ENCODE assay signal across 16 cellular contexts in the genomic region with DNA sequence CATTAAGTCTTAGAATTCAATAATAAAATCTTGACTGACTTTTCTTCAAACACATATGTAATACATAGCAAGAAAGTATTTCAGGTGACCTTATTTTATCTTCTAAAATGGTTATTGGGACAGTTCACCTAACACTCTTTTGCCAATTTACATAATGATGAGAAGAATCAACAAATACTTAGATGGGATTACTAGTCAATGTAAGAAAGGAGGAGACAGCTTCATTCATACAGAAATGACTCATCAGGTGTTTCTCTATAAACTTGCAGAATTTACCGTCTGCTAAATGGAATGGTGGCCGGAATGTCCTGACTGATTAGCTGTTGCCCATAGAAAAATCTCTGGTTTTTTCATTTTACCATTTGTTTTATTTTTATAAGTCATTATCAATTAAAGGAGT.
DNase-seq lines count a peak whose midpoint lies in the region; FAIRE-seq and TF ChIP-seq lines count a peak whose summit lies in the region.
"Had no signal": no experiment of that assay in that cellular context is flagged by ENCODE, and none has a peak within 500 bp of the region (broad histone marks: within the 10 kb centered on the region; RNA-seq: fewer than 3 reads in every experiment).

No MANE protein-coding gene starts in this region.

- peaks cover 51% of the 10 kb centered on the region for H3K4me1 ChIP-seq in HUES48 (ENCODE audit: control insufficient read depth, insufficient read depth, low read length)
- peaks cover 24% of the 10 kb centered on the region for H3K4me1 ChIP-seq in iPS-20b (ENCODE audit: insufficient read depth, low read length)

- DNase-seq in DMS53 treated with DMSO at 0.1 percent for 48 hours (lab: John Stamatoyannopoulos, UW; ENCODE audit: unreplicated experiment) (peak; percentile 23), astrocyte of the hippocampus (ENCODE audit: low read depth, low spot score) (peak; percentile 9), NCI-H2196 treated with DMSO at 0.1 percent for 48 hours (lab: John Stamatoyannopoulos, UW; ENCODE audit: unreplicated experiment) (no peak), H54 (ENCODE audit: insufficient read length, low spot score) (no peak), foreskin melanocyte (no peak), COLO668 (lab: John Stamatoyannopoulos, UW; ENCODE audit: unreplicated experiment) (no peak)
- DNase-seq: CD8-positive, alpha-beta T cell; NCI-H1436 treated with DMSO at 0.1 percent for 48 hours; NCI-H2029 treated with DMSO at 0.1 percent for 48 hours; NCI-H2171 treated with DMSO at 0.1 percent for 48 hours; NCI-H748 treated with DMSO at 0.1 percent for 48 hours; SW 1271 had no signal

- H3K36me3 ChIP-seq in HUES48 (ENCODE audit: control insufficient read depth, insufficient read depth, low read length) (no peaks in the 10 kb centered on the region), iPS-20b (ENCODE audit: insufficient read depth, low read depth, low read length) (no peaks in the 10 kb centered on the region)
- H3K36me3 ChIP-seq: BLaER1 had no signal

- no peaks in the 10 kb centered on the region for H3K9me3 ChIP-seq in HUES48 (ENCODE audit: control insufficient read depth, insufficient read depth, low read length)
- H3K9me3 ChIP-seq in iPS-20b (ENCODE audit: insufficient read depth, low read depth, low read length) = no peaks in the 10 kb centered on the region
- H3K9me3 ChIP-seq: BLaER1 had no signal

- TF ChIP-seq POLR2A in H54 (IDR thresholded peaks at IDR 0.05; ENCODE audit: low read depth, low read length) = no peak

- FAIRE-seq in H54 (lab: Jason Lieb, UNC) = no peak
- FAIRE-seq: GM19239 had no signal

- H3K9ac ChIP-seq in HUES48 (ENCODE audit: low read depth, low read length) (no peak overlapping the region), iPS-20b (ENCODE audit: low read depth, low read length) (no peak overlapping the region; the same call in 1 of the 2 replicates)
- H3K9ac ChIP-seq: BLaER1 had no signal

- peak overlapping the region; percentile 77 for H3K27ac ChIP-seq in HUES48 (ENCODE audit: low read depth, low read length)
- H3K27ac ChIP-seq in iPS-20b (ENCODE audit: low read length) = peak overlapping the region; percentile 32
- H3K27ac ChIP-seq: BLaER1 had no signal

- H3K4me3 ChIP-seq in HUES48 (ENCODE audit: low read depth, low read length) (peak overlapping the region; percentile 20; the same call in 1 of the 2 replicates), iPS-20b (ENCODE audit: low read length) (peak overlapping the region; percentile 42; the same call in 1 of the 2 replicates)
- H3K4me3 ChIP-seq: BLaER1 had no signal

- H3K27me3 ChIP-seq in HUES48 (ENCODE audit: control insufficient read depth, insufficient read depth, low read length) (no peaks in the 10 kb centered on the region), iPS-20b (ENCODE audit: insufficient read depth, low read length) (no peaks in the 10 kb centered on the region)
- H3K27me3 ChIP-seq: BLaER1 had no signal

Comparison
In these comparisons a context has a peak if more than half of its experiments do, and no peak if none do; other contexts are left out.
1. DNase-seq: peak in DMS53 treated with DMSO at 0.1 percent for 48 hours (single experiment) and astrocyte of the hippocampus (single experiment); none in NCI-H2196 treated with DMSO at 0.1 percent for 48 hours (single experiment), H54 (single experiment), foreskin melanocyte (single experiment) and COLO668 (single experiment).